ENCODE assay signal across 26 cellular contexts in the genomic region with DNA sequence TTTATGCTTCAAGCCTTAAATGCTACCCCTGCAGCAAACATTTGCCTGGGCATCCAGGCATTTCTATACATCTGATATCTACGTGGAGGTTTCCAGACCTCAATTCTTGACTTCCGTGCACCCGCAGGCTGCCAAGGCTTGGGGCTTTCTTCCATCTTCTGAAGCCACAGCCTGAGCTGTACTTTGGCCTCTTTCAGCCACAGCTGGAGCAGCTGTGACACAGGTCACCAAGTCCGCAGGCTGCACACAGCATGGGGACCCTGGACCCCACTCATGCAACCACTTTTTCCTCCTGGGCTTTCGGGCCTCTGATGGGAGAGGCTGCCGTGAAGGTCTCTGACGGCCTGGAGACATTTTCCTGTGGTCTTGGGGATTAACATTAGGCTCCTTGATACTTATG. TPM values are rescaled to one million over a fixed set of nuclear protein-coding genes. Genes with fewer than 3 reads are reported as not detected.
"Had no signal": no experiment of that assay in that cellular context is flagged by ENCODE, and none has a peak within 500 bp of the region (broad histone marks: within the 10 kb centered on the region; RNA-seq: fewer than 3 reads in every experiment).

No MANE protein-coding gene starts in this region.

- DNase-seq: KBM-7; MG63; NCI-H1092; NCI-H1105 treated with DMSO at 0.1 percent for 48 hours; NCI-H1417 treated with DMSO at 0.1 percent for 48 hours; NCI-H146; NCI-H1694 treated with DMSO at 0.1 percent for 48 hours; NCI-H1930; NCI-H2081 treated with DMSO at 0.1 percent for 48 hours; NCI-H2171; NCI-H226; NCI-H446; NCI-H510A; NCI-H524 treated with DMSO at 0.1 percent for 48 hours; NCI-H69; NCI-H774; NK-92 treated with Interleukin-12 subunit alpha and Interleukin-12 subunit beta, amount 100 ng/mL, for 24 hours; PC-3; SHP77; SK-N-SH; SW 1271 had no signal

- FAIRE-seq: HTR-8/SVneo had no signal

- H3K36me3 ChIP-seq: MG63 had no signal

- H3K4me2 ChIP-seq: SK-N-SH had no signal

- H3K9me3 ChIP-seq: MG63, SK-N-SH had no signal

- H3K27me3 ChIP-seq: MG63 had no signal

- H3K27ac ChIP-seq: HL-60, RWPE1 had no signal

- H3K4me3 ChIP-seq: MG63 had no signal

- ATAC-seq: Panc1, PC-3 had no signal

- H3K9ac ChIP-seq: SK-N-SH had no signal

RNA-seq across cellular contexts. Expression of a gene that starts 5.4 kb away (rescaled TPM):
- total RNA-seq: OCI-LY7, PC-3 had no signal
- polyA plus RNA-seq: SK-N-SH had no signal

RNA-seq across cellular contexts. Expression of a gene that starts 51.8 kb away (rescaled TPM):
- total RNA-seq: OCI-LY7, PC-3 had no signal
- polyA plus RNA-seq: SK-N-SH had no signal
